In genomic region chr5:38616061-38616460, GRCh38 we compare ENCODE assay signal across 1 cellular context.
TF ChIP-seq lines count a peak whose summit lies in the region.

No MANE protein-coding gene starts in this region.

TF ChIP-seq in K562, 482 proteins besides CTCF, POLR2A, EP300 and RAD21 (continued from another document):
- no peak for TF ChIP-seq ATF3 (IDR thresholded peaks at IDR 0.05)
- TF ChIP-seq ATF3 (CRISPR knock-in tag; conservative IDR thresholded peaks at IDR 0.05): no peak
- no peak for TF ChIP-seq FOXP4 (CRISPR knock-in tag; IDR thresholded peaks at IDR 0.05; ENCODE audit: borderline replicate concordance)
